ENCODE assay signal across 11 cellular contexts in genomic region chr3:70506775-70507174, GRCh38.
"Had no signal": no experiment of that assay in that cellular context is flagged by ENCODE, and none has a peak within 500 bp of the region (broad histone marks: within the 10 kb centered on the region; RNA-seq: fewer than 3 reads in every experiment).

No MANE protein-coding gene starts in this region.

- FAIRE-seq: H1, H54 had no signal

- H3K36me3 ChIP-seq: HAP-1 had no signal

- ATAC-seq: GM23338, HCT116 had no signal

- H3K9ac ChIP-seq: GM23248 had no signal

- H3K4me2 ChIP-seq: GM23338 had no signal

- H3K9me3 ChIP-seq: HAP-1 had no signal

- H3K4me3 ChIP-seq: GM23248, GM23338, HAP-1 had no signal

- H3K27ac ChIP-seq: GM23248 had no signal

- DNase-seq: GM23248, GOT3, H7, H9, HCEC 1CT, HFFc6 had no signal

- H2AFZ ChIP-seq: GM23248, GM23338 had no signal
